17 cellular contexts compared by ENCODE assay signal in genomic region chrX:81238166-81238565, GRCh38. TPM values are rescaled to one million over a fixed set of nuclear protein-coding genes. Genes with fewer than 3 reads are reported as not detected.
DNase-seq lines count a peak whose midpoint lies in the region; ATAC-seq lines count a peak whose summit lies in the region.
"Had no signal": no experiment of that assay in that cellular context is flagged by ENCODE, and none has a peak within 500 bp of the region (broad histone marks: within the 10 kb centered on the region; RNA-seq: fewer than 3 reads in every experiment).

No MANE protein-coding gene starts in this region.

- peaks cover 74% of the 10 kb centered on the region for H3K36me3 Mint-ChIP-seq in dendritic cell treated with granulocyte-macrophage colony-stimulating factor and Interleukin-4, amounts not matched to agents 40 ng/mL and 50 ng/mL, for 4 days (ENCODE audit: low read depth)

- peaks cover 14% of the 10 kb centered on the region for H3K4me1 Mint-ChIP-seq in dendritic cell treated with granulocyte-macrophage colony-stimulating factor and Interleukin-4, amounts not matched to agents 40 ng/mL and 50 ng/mL, for 4 days (ENCODE audit: low read depth)

- intact Hi-C loops in dendritic cell treated with granulocyte-macrophage colony-stimulating factor and Interleukin-4, amounts not matched to agents 40 ng/mL and 50 ng/mL, for 4 days (cut with micrococcal nuclease), result no loop called here

- peak; percentile 42 for ATAC-seq in esophagus mucosa
- no peak for ATAC-seq in GM18868 (IDR thresholded peaks at IDR 0.05; ENCODE audit: unreplicated experiment)
- ATAC-seq: GM12878, K562 had no signal

- no peak overlapping the region for H3K4me3 Mint-ChIP-seq in dendritic cell treated with granulocyte-macrophage colony-stimulating factor and Interleukin-4, amounts not matched to agents 40 ng/mL and 50 ng/mL, for 4 days
- H3K4me3 Mint-ChIP-seq: CD4-positive, CD25-positive, alpha-beta regulatory T cell had no signal

- peaks cover 7% of the 10 kb centered on the region for H3K4me1 ChIP-seq in stomach smooth muscle (ENCODE audit: control insufficient read depth, insufficient read depth, low read length)
- H3K4me1 ChIP-seq: BLaER1 treated with 17β-estradiol and CSF1 and Interleukin-3, amounts not matched to agents 10 nM and 100 nM had no signal

- peaks cover 22% of the 10 kb centered on the region for H3K9me3 Mint-ChIP-seq in dendritic cell treated with granulocyte-macrophage colony-stimulating factor and Interleukin-4, amounts not matched to agents 40 ng/mL and 50 ng/mL, for 4 days

- no peaks in the 10 kb centered on the region for H3K27me3 Mint-ChIP-seq in dendritic cell treated with granulocyte-macrophage colony-stimulating factor and Interleukin-4, amounts not matched to agents 40 ng/mL and 50 ng/mL, for 4 days
- H3K27me3 Mint-ChIP-seq: CD4-positive, CD25-positive, alpha-beta regulatory T cell had no signal

- peak; percentile 2 for DNase-seq in NCI-H2107 treated with DMSO at 0.1 percent for 48 hours (lab: John Stamatoyannopoulos, UW; ENCODE audit: unreplicated experiment)
- no peak for DNase-seq in NCI-H2107 (lab: John Stamatoyannopoulos, UW)
- DNase-seq in NCI-H2029 (lab: John Stamatoyannopoulos, UW), result no peak
- DNase-seq in NCI-H2227 treated with DMSO at 0.1 percent for 48 hours (lab: John Stamatoyannopoulos, UW), result no peak
- DNase-seq: 8988T; Calu3; CD4-positive, CD25-positive, alpha-beta regulatory T cell; DMS153; DND-41; GF-D8 had no signal

- H3K36me3 ChIP-seq in stomach smooth muscle (ENCODE audit: control insufficient read depth in 2 of 2, insufficient read depth in 2 of 2, low read length in 2 of 2), result no peaks in the 10 kb centered on the region

- no peak overlapping the region for H3K4me3 ChIP-seq in stomach smooth muscle (ENCODE audit: low read length in 2 of 2)
- H3K4me3 ChIP-seq: BLaER1 treated with 17β-estradiol and CSF1 and Interleukin-3, amounts not matched to agents 10 nM and 100 nM; GM12878; K562 had no signal

- no peaks in the 10 kb centered on the region for H3K9me3 ChIP-seq in stomach smooth muscle (ENCODE audit: control insufficient read depth in 2 of 2, low read length in 2 of 2)

- peak overlapping the region; percentile 50 for H3K27ac Mint-ChIP-seq in dendritic cell treated with granulocyte-macrophage colony-stimulating factor and Interleukin-4, amounts not matched to agents 40 ng/mL and 50 ng/mL, for 4 days
- H3K27ac Mint-ChIP-seq: CD4-positive, CD25-positive, alpha-beta regulatory T cell had no signal

- H3K27ac ChIP-seq in stomach smooth muscle (ENCODE audit: low read length), result peak overlapping the region; percentile 49
- H3K27ac ChIP-seq: BLaER1 treated with 17β-estradiol and CSF1 and Interleukin-3, amounts not matched to agents 10 nM and 100 nM had no signal

- peaks cover 0 to 3% of the 10 kb centered on the region in 2 donors for H3K27me3 ChIP-seq in stomach smooth muscle (ENCODE audit: control insufficient read depth in 1 of 2, insufficient read depth in 2 of 2, low read length in 2 of 2)

- no peak overlapping the region for H3K9ac ChIP-seq in stomach smooth muscle (ENCODE audit: low read length in 2 of 2)
- H3K9ac ChIP-seq: BLaER1 treated with 17β-estradiol and CSF1 and Interleukin-3, amounts not matched to agents 10 nM and 100 nM had no signal

RNA-seq across cellular contexts. Expression of gene SH3BGRL, which starts 36.3 kb away (rescaled TPM):
- total RNA-seq in esophagus mucosa, result 37.8 TPM

RNA-seq across cellular contexts. Expression of gene HMGN5, which starts 36.5 kb away (rescaled TPM):
- total RNA-seq in esophagus mucosa, result 3.7 TPM
